ENCODE assay signal across 8 cellular contexts in the genomic region with DNA sequence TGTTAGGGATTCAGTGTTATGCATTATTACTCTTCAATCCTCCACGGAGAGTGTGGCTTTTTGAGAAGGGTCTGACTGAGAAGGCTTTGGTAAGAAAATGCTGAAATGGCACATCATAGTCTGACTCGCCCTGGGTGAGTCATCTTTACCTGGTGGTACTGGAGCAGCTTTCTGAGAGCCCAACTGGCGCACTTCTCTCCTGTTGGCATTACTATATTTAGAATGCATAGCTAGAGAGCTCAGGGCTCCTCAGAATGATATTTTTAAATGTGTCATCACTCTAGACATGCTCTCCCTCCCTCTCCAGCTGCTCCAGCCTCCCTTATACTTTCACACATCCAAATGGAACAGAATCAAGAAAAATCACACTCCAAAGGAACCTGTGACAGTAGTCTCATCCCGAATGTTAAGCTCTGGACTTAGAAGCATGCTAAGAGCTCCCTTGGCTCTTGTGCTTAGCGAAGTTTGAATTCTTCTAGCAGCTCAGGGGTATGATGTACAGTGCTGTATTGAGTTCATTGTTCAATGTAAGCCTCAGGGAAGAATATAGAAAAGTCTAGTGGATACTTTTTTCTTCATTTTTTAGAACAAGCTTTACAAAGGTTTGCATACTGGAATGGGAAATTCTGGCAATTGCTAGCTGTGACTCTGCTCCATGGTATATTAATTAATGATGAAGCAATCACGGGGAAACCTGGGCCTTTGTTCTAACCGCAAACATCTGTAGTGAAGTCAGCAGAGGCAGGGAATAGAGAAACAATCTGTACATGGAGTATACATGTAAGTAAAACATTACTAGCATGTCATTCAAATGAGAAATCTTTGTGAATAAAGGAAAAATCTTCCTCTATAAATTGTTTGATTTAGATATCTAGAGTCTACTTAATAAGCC.
DNase-seq lines count a peak whose midpoint lies in the region; ATAC-seq and TF ChIP-seq lines count a peak whose summit lies in the region.
"Had no signal": no experiment of that assay in that cellular context is flagged by ENCODE, and none has a peak within 500 bp of the region (broad histone marks: within the 10 kb centered on the region; RNA-seq: fewer than 3 reads in every experiment).

No MANE protein-coding gene starts in this region.

- H3K27me3 Mint-ChIP-seq in HFFc6 (ENCODE audit: insufficient read depth) = no peaks in the 10 kb centered on the region
- H3K27me3 Mint-ChIP-seq: activated T-helper 17 cell treated with anti-CD3 and anti-CD28 coated beads, Interleukin-2, amount 50 U/mL, for 72 hours had no signal

- WGBS in psoas muscle, 3 donors = 45 to 58% (median 55%) methylated on average over 7 of the region's 7 CpGs

- H3K9me3 ChIP-seq in PC-3 (ENCODE audit: low read length) = no peaks in the 10 kb centered on the region
- no peaks in the 10 kb centered on the region for H3K9me3 ChIP-seq in psoas muscle

- POLR2A ChIA-PET in PC-3 (lab: Charles Lee; ENCODE audit: unreplicated experiment) = interaction anchor here (0.5 kb wide), 1 partner anchor 66 kb away, joined by 3 read pairs; no protein-coding TSS in a partner anchor

- CTCF ChIA-PET in PC-3 (lab: Charles Lee) = interaction anchor here (0.6 kb wide), 1 partner anchor 1288 kb away, joined by 15 read pairs; no protein-coding TSS in a partner anchor

- H3K9me3 Mint-ChIP-seq in HFFc6 = peaks cover 7% of the 10 kb centered on the region

- H3K4me3 ChIP-seq in PC-3 (ENCODE audit: low read length) (no peak overlapping the region), fibroblast of the aortic adventitia (ENCODE audit: low read depth, low read length) (no peak overlapping the region), psoas muscle (no peak overlapping the region)

- H3K27ac Mint-ChIP-seq in HFFc6 = no peak overlapping the region
- H3K27ac Mint-ChIP-seq: activated T-helper 17 cell treated with anti-CD3 and anti-CD28 coated beads, Interleukin-2, amount 50 U/mL, for 72 hours had no signal

- H3K79me2 ChIP-seq in PC-3 (ENCODE audit: low read length) = no peaks in the 10 kb centered on the region

- peak overlapping the region; percentile 45; the same call in 1 of the 2 replicates for H3K4me3 Mint-ChIP-seq in HFFc6
- H3K4me3 Mint-ChIP-seq: activated T-helper 17 cell treated with anti-CD3 and anti-CD28 coated beads, Interleukin-2, amount 50 U/mL, for 72 hours had no signal

- H3K4me1 Mint-ChIP-seq in HFFc6 (ENCODE audit: low read depth) = peaks cover 10% of the 10 kb centered on the region
- H3K4me1 Mint-ChIP-seq: activated T-helper 17 cell treated with anti-CD3 and anti-CD28 coated beads, Interleukin-2, amount 50 U/mL, for 72 hours had no signal

- peaks cover 10% of the 10 kb centered on the region for H3K4me1 ChIP-seq in PC-3 (ENCODE audit: insufficient read depth, low read length)
- no peaks in the 10 kb centered on the region for H3K4me1 ChIP-seq in psoas muscle

- H3K27me3 ChIP-seq in PC-3 (ENCODE audit: low read length) = no peaks in the 10 kb centered on the region
- no peaks in the 10 kb centered on the region for H3K27me3 ChIP-seq in psoas muscle (ENCODE audit: insufficient read depth in 3 of 3, low read length in 2 of 3)

- H3K27ac ChIP-seq in PC-3 (ENCODE audit: low read length) (no peak overlapping the region), psoas muscle (no peak overlapping the region)

- no peak for DNase-seq in HFFc6
- peak; percentile 74 for DNase-seq in PC-3
- DNase-seq in fibroblast of the aortic adventitia (ENCODE audit: low read depth) = peak; percentile 27
- no peak for DNase-seq in psoas muscle
- no peak for DNase-seq in T-helper 1 cell
- DNase-seq in ACHN = no peak
- no peak for DNase-seq in T-helper 9 cell

- H4K20me1 ChIP-seq in PC-3 (ENCODE audit: low read length) = no peaks in the 10 kb centered on the region

- in situ Hi-C loops in ACHN (cut with HindIII; ENCODE audit: low pct_ligation_motif_present, low pct_unique_long_range_greater_than_20kb, low sequenced_read_pairs) = no loop called here

- H3K4me2 ChIP-seq in PC-3 (ENCODE audit: low read length) = peak overlapping the region; percentile 58

- no TSS peak for BruUV-seq in PC-3 (replicated peaks; lab: Mats Ljungman, UMichigan)

- H3K9ac ChIP-seq in PC-3 (ENCODE audit: low read length) = no peak overlapping the region

- TF ChIP-seq CTCF in HFFc6 (IDR thresholded peaks at IDR 0.05) (no peak), PC-3 (conservative IDR thresholded peaks at IDR 0.05; ENCODE audit: low read depth, low read length) (no peak), fibroblast of the aortic adventitia (IDR thresholded peaks at IDR 0.05; ENCODE audit: insufficient read depth, low read length) (no peak), psoas muscle (IDR thresholded peaks at IDR 0.05) (no peak)

- H2AFZ ChIP-seq in PC-3 (ENCODE audit: low read length) = peak overlapping the region; percentile 34

- intact Hi-C loops in PC-3 (cut with micrococcal nuclease) = no loop called here
- intact Hi-C loops in psoas muscle (cut with DNase I) = no loop called here

- no peaks in the 10 kb centered on the region for H3K9me2 ChIP-seq in PC-3 (replicated peaks; ENCODE audit: low read length)

- H3K36me3 Mint-ChIP-seq in HFFc6 (ENCODE audit: low read depth) = no peaks in the 10 kb centered on the region

- ATAC-seq in PC-3 (peak; percentile 88), psoas muscle (peak; percentile 63 to 93 (median 82))
- ATAC-seq: activated T-helper 17 cell treated with anti-CD3 and anti-CD28 coated beads, Interleukin-2, amount 50 U/mL, for 72 hours had no signal

- no peaks in the 10 kb centered on the region for H3F3A ChIP-seq in PC-3 (ENCODE audit: low read length, unreplicated experiment)

- H3K36me3 ChIP-seq in PC-3 (ENCODE audit: low read depth, low read length) (no peaks in the 10 kb centered on the region), psoas muscle (ENCODE audit: insufficient read depth in 1 of 2, low read depth in 1 of 2) (no peaks in the 10 kb centered on the region)

Comparison
In these comparisons a context has a peak if more than half of its experiments do, and no peak if none do; other contexts are left out.
1. DNase-seq: peak in PC-3 (single experiment) and fibroblast of the aortic adventitia (single experiment); none in HFFc6 (single experiment), psoas muscle (0 of 2), T-helper 1 cell (0 of 5), ACHN (single experiment) and T-helper 9 cell (single experiment).